Comparison of ENCODE assay signal across 23 cellular contexts in genomic region chr5:80797428-80798024, GRCh38.
A peak's percentile ranks its signal among the peaks of the same experiment; 100 is the strongest.
DNase-seq lines count a peak whose midpoint lies in the region; ATAC-seq and TF ChIP-seq lines count a peak whose summit lies in the region.
"Had no signal": no experiment of that assay in that cellular context is flagged by ENCODE, and none has a peak within 500 bp of the region (broad histone marks: within the 10 kb centered on the region; RNA-seq: fewer than 3 reads in every experiment).

No MANE protein-coding gene starts in this region.

- no peak overlapping the region for H3K27ac Mint-ChIP-seq in stimulated activated naive B cell treated with anti-CD40 and anti-IgM and Interleukin-4, amounts not matched to agents 10 μg/mL and 1 μg/mL and 100 μg/mL, for 72 hours
- H3K27ac Mint-ChIP-seq: B cell; CD8-positive, alpha-beta T cell; HFFc6 had no signal

- no peaks in the 10 kb centered on the region for H3K27me3 Mint-ChIP-seq in stimulated activated naive B cell treated with anti-CD40 and anti-IgM and Interleukin-4, amounts not matched to agents 10 μg/mL and 1 μg/mL and 100 μg/mL, for 72 hours
- H3K27me3 Mint-ChIP-seq: B cell had no signal

- TF ChIP-seq CTCF in GM13976 (IDR thresholded peaks at IDR 0.05; ENCODE audit: borderline replicate concordance, control extremely low read depth, extremely low read depth, insufficient read depth, missing control alignments) = no peak

- no peaks in the 10 kb centered on the region for H3K9me3 Mint-ChIP-seq in stimulated activated naive B cell treated with anti-CD40 and anti-IgM and Interleukin-4, amounts not matched to agents 10 μg/mL and 1 μg/mL and 100 μg/mL, for 72 hours
- H3K9me3 Mint-ChIP-seq: CD8-positive, alpha-beta T cell; HFFc6 had no signal

- peak; percentile 90 to 95 for ATAC-seq in stimulated activated naive B cell treated with anti-CD40 and anti-IgM and Interleukin-4, amounts not matched to agents 10 μg/mL and 1 μg/mL and 100 μg/mL, for 72 hours (replicated peaks)
- no peak for ATAC-seq in HG03135 (IDR thresholded peaks at IDR 0.05; ENCODE audit: unreplicated experiment)
- ATAC-seq: CD8-positive, alpha-beta T cell; HepG2 had no signal

- in situ Hi-C loops in GM13976 (cut with MboI; ENCODE audit: low sequenced_read_pairs, unreplicated experiment) = no loop called here

- no peak overlapping the region for H3K4me3 Mint-ChIP-seq in stimulated activated naive B cell treated with anti-CD40 and anti-IgM and Interleukin-4, amounts not matched to agents 10 μg/mL and 1 μg/mL and 100 μg/mL, for 72 hours
- H3K4me3 Mint-ChIP-seq: B cell; CD8-positive, alpha-beta T cell; HFFc6 had no signal

- peaks cover 6 to 8% of the 10 kb centered on the region in 2 donors for H3K4me1 Mint-ChIP-seq in stimulated activated naive B cell treated with anti-CD40 and anti-IgM and Interleukin-4, amounts not matched to agents 10 μg/mL and 1 μg/mL and 100 μg/mL, for 72 hours
- H3K4me1 Mint-ChIP-seq: B cell had no signal

- DNase-seq in NCI-H82 (lab: John Stamatoyannopoulos, UW) (peak; percentile 5), NCI-H82 treated with DMSO at 0.1 percent for 48 hours (lab: John Stamatoyannopoulos, UW; ENCODE audit: unreplicated experiment) (no peak), GM13976 (ENCODE audit: low spot score) (peak; percentile 28), MV-4-11 (lab: John Stamatoyannopoulos, UW) (peak; percentile 10)
- DNase-seq in stimulated activated naive B cell treated with anti-CD40 and anti-IgM and Interleukin-4, amounts not matched to agents 10 μg/mL and 1 μg/mL and 100 μg/mL, for 72 hours = no peak
- DNase-seq in stimulated activated CD4-positive, alpha-beta T cell treated with anti-CD3 and anti-CD28 coated beads, Interleukin-2, amount 100 ng/mL, for 24 hours = no peak
- DNase-seq: Caco-2; CD8-positive, alpha-beta T cell; DMS 273 treated with DMSO at 0.1 percent for 48 hours; DMS79; EL; GDM1; GOT3; HFFc6; NCI-H2029; NCI-H446 treated with DMSO at 0.1 percent for 48 hours; NCI-H526; OCI-M1; Peyer's patch; SHP77 treated with DMSO at 0.1 percent for 48 hours had no signal

- peaks cover 16 to 34% of the 10 kb centered on the region in 2 donors for H3K36me3 Mint-ChIP-seq in stimulated activated naive B cell treated with anti-CD40 and anti-IgM and Interleukin-4, amounts not matched to agents 10 μg/mL and 1 μg/mL and 100 μg/mL, for 72 hours

Comparison
In these comparisons a context has a peak if more than half of its experiments do, and no peak if none do; other contexts are left out.
1. DNase-seq: peak in NCI-H82 (single experiment), GM13976 (single experiment) and MV-4-11 (single experiment); none in NCI-H82 treated with DMSO at 0.1 percent for 48 hours (single experiment), stimulated activated naive B cell treated with anti-CD40 and anti-IgM and Interleukin-4, amounts not matched to agents 10 μg/mL and 1 μg/mL and 100 μg/mL, for 72 hours (single experiment) and stimulated activated CD4-positive, alpha-beta T cell treated with anti-CD3 and anti-CD28 coated beads, Interleukin-2, amount 100 ng/mL, for 24 hours (0 of 2).